14 cellular contexts compared by ENCODE assay signal in the genomic region with DNA sequence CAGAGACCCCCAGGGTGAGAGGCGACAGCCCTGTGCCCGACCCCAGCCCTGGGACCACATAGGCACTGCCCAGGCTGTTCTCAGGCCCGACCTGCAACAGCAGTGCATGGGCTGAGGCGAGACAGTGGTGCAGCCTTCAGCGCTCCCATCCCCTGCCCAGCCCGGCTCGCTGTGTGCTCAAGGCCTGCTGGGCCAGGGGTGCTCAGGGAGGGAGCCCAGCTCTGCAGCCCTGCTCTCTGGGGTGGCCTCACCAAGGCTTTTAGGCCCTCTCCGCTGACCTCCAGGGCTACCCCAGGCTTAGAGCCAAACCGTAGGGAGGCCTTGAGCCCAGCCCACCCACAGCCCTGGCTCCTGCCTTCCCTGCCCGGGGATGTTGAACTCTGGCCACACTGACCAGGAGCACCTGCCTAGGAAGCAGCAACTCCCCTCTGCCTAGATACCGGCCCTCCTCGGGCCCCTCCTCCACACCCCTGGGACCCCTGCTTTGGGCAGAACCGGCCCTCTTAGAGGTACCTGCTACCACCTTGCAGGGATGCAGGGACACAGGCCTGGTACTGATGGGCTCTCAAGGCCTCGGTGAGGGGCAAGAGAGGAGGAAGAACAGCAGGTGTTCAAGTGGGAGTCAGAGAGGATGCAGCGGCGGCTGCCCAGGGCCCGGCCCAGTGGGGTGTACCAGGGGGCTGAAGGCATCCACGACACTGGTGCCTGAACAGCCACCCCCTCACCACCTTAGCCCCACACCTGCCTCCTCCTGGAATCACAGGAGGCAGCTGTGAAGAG.
DNase-seq lines count a peak whose midpoint lies in the region; ATAC-seq and TF ChIP-seq lines count a peak whose summit lies in the region.
"Had no signal": no experiment of that assay in that cellular context is flagged by ENCODE, and none has a peak within 500 bp of the region (broad histone marks: within the 10 kb centered on the region; RNA-seq: fewer than 3 reads in every experiment).

No MANE protein-coding gene starts in this region.

- H3K27ac ChIP-seq in CD8-positive, alpha-beta T cell (ENCODE audit: low read depth, low read length): no peak overlapping the region
- H3K27ac ChIP-seq in spleen (no peak overlapping the region), transverse colon (no peak overlapping the region)

- CTCF ChIA-PET in CD8-positive, alpha-beta T cell (lab: Charles Lee): no interaction called here

- peak overlapping the region; percentile 20 for H3K27ac Mint-ChIP-seq in activated T-cell treated with anti-CD3 and anti-CD28 coated beads, Interleukin-2, amount 50 U/mL, for 24 hours
- no peak overlapping the region for H3K27ac Mint-ChIP-seq in activated T-cell treated with anti-CD3 and anti-CD28 coated beads, Interleukin-2, amount 50 U/mL, for 72 hours
- H3K27ac Mint-ChIP-seq in CD8-positive, alpha-beta T cell: peak overlapping the region; percentile 55

- ATAC-seq in activated T-cell treated with anti-CD3 and anti-CD28 coated beads, Interleukin-2, amount 50 U/mL, for 72 hours (replicated peaks in 1 of 2): no peak
- no peak for ATAC-seq in CD8-positive, alpha-beta T cell
- ATAC-seq in left lobe of liver (peak; percentile 11), GM18868 (IDR thresholded peaks at IDR 0.05; ENCODE audit: unreplicated experiment) (no peak)

- H3K4me3 ChIP-seq in CD8-positive, alpha-beta T cell (ENCODE audit: low read depth, low read length): no peak overlapping the region
- no peak overlapping the region for H3K4me3 ChIP-seq in spleen
- H3K4me3 ChIP-seq in transverse colon: no peak overlapping the region

- intact Hi-C loops in CD8-positive, alpha-beta T cell (cut with DNase I, micrococcal nuclease): no loop called here
- intact Hi-C loops in spleen (cut with DNase I; ENCODE audit: low total_unique reads): no loop called here
- intact Hi-C loops in transverse colon (cut with DNase I; ENCODE audit: low total_unique reads): no loop called here

- no peak for TF ChIP-seq POLR2A in spleen (IDR thresholded peaks at IDR 0.05)
- TF ChIP-seq POLR2A in transverse colon (IDR thresholded peaks at IDR 0.05): no peak

- no peak for TF ChIP-seq EP300 in transverse colon (IDR thresholded peaks at IDR 0.05; ENCODE audit: low read depth)

- peaks cover 7% of the 10 kb centered on the region for H3K36me3 ChIP-seq in CD8-positive, alpha-beta T cell (ENCODE audit: insufficient read depth, low read length)
- H3K36me3 ChIP-seq in spleen: peaks cover 0 to 59% (median 15%) of the 10 kb centered on the region in 6 donors
- no peaks in the 10 kb centered on the region for H3K36me3 ChIP-seq in transverse colon

- in situ Hi-C loops in transverse colon (cut with MboI; ENCODE audit: low pct_ligation_motif_present in 1 of 4, low pct_unique_long_range_greater_than_20kb in 1 of 4, low sequenced_read_pairs in 3 of 4): no loop called here

- no peak overlapping the region for H3K4me3 Mint-ChIP-seq in activated T-cell treated with anti-CD3 and anti-CD28 coated beads, Interleukin-2, amount 50 U/mL, for 24 hours
- H3K4me3 Mint-ChIP-seq in activated T-cell treated with anti-CD3 and anti-CD28 coated beads, Interleukin-2, amount 50 U/mL, for 72 hours: no peak overlapping the region
- H3K4me3 Mint-ChIP-seq in CD8-positive, alpha-beta T cell: no peak overlapping the region

- H3K36me3 Mint-ChIP-seq in activated T-cell treated with anti-CD3 and anti-CD28 coated beads, Interleukin-2, amount 50 U/mL, for 24 hours (ENCODE audit: low read depth): peaks cover 19% of the 10 kb centered on the region
- H3K36me3 Mint-ChIP-seq in activated T-cell treated with anti-CD3 and anti-CD28 coated beads, Interleukin-2, amount 50 U/mL, for 72 hours (ENCODE audit: insufficient read depth in 2 of 2): no peaks in the 10 kb centered on the region
- peaks cover 31% of the 10 kb centered on the region for H3K36me3 Mint-ChIP-seq in CD8-positive, alpha-beta T cell

- 89 to 92% (median 91%) methylated on average over 15 to 18 of the region's 18 CpGs for WGBS in spleen, 5 donors
- WGBS in transverse colon (ENCODE audit: low coverage in 1 of 2), 2 donors: 89% methylated on average over 15 of the region's 18 CpGs; no CpG with 5 or more reads in 1 of the 2 donors

- no peaks in the 10 kb centered on the region for H3K27me3 ChIP-seq in CD8-positive, alpha-beta T cell (ENCODE audit: insufficient read depth, low read length)
- H3K27me3 ChIP-seq in spleen (replicated peaks in 1 of 7): no peaks in the 10 kb centered on the region
- no peaks in the 10 kb centered on the region for H3K27me3 ChIP-seq in transverse colon

- POLR2A ChIA-PET in CD8-positive, alpha-beta T cell (lab: Charles Lee): no interaction called here

- no peak for TF ChIP-seq CTCF in CD8-positive, alpha-beta T cell (IDR thresholded peaks at IDR 0.05)
- TF ChIP-seq CTCF in spleen (IDR thresholded peaks at IDR 0.05 in 8 of 11, conservative IDR thresholded peaks at IDR 0.05 in 3 of 11) (no peak), transverse colon (IDR thresholded peaks at IDR 0.05) (no peak)

- no peaks in the 10 kb centered on the region for H3K9me3 ChIP-seq in CD8-positive, alpha-beta T cell (ENCODE audit: low read length)
- no peaks in the 10 kb centered on the region for H3K9me3 ChIP-seq in spleen
- no peaks in the 10 kb centered on the region for H3K9me3 ChIP-seq in transverse colon

- DNase-seq in activated T-cell treated with anti-CD3 and anti-CD28 coated beads, Interleukin-2, amount 50 U/mL, for 24 hours: no peak
- DNase-seq in activated T-cell treated with anti-CD3 and anti-CD28 coated beads, Interleukin-2, amount 50 U/mL, for 72 hours: no peak
- peak in 1 of 7 experiments; percentile 19 for DNase-seq in CD8-positive, alpha-beta T cell
- DNase-seq in left lobe of liver (ENCODE audit: low spot score): no peak
- peak; percentile 70 for DNase-seq in spleen
- DNase-seq in transverse colon: no peak
- DNase-seq in islet precursor cell: no peak
- DNase-seq: Calu3, DMS79, HCEC 1CT, NCI-H1694, NCI-H2107, NCI-H226 had no signal

- H3K4me1 ChIP-seq in CD8-positive, alpha-beta T cell (ENCODE audit: insufficient read depth, low read length): no peaks in the 10 kb centered on the region
- peaks cover 0 to 38% (median 0%) of the 10 kb centered on the region in 6 donors for H3K4me1 ChIP-seq in spleen
- no peaks in the 10 kb centered on the region for H3K4me1 ChIP-seq in transverse colon

- no peaks in the 10 kb centered on the region for H3K9me3 Mint-ChIP-seq in activated T-cell treated with anti-CD3 and anti-CD28 coated beads, Interleukin-2, amount 50 U/mL, for 24 hours
- no peaks in the 10 kb centered on the region for H3K9me3 Mint-ChIP-seq in activated T-cell treated with anti-CD3 and anti-CD28 coated beads, Interleukin-2, amount 50 U/mL, for 72 hours
- no peaks in the 10 kb centered on the region for H3K9me3 Mint-ChIP-seq in CD8-positive, alpha-beta T cell

- no peaks in the 10 kb centered on the region for H3K27me3 Mint-ChIP-seq in activated T-cell treated with anti-CD3 and anti-CD28 coated beads, Interleukin-2, amount 50 U/mL, for 24 hours
- H3K27me3 Mint-ChIP-seq in activated T-cell treated with anti-CD3 and anti-CD28 coated beads, Interleukin-2, amount 50 U/mL, for 72 hours (ENCODE audit: low read depth): no peaks in the 10 kb centered on the region
- no peaks in the 10 kb centered on the region for H3K27me3 Mint-ChIP-seq in CD8-positive, alpha-beta T cell (ENCODE audit: low read depth)

- H3K4me1 Mint-ChIP-seq in activated T-cell treated with anti-CD3 and anti-CD28 coated beads, Interleukin-2, amount 50 U/mL, for 24 hours (ENCODE audit: low read depth): peaks cover 3% of the 10 kb centered on the region
- H3K4me1 Mint-ChIP-seq in activated T-cell treated with anti-CD3 and anti-CD28 coated beads, Interleukin-2, amount 50 U/mL, for 72 hours (ENCODE audit: low read depth): no peaks in the 10 kb centered on the region
- peaks cover 9% of the 10 kb centered on the region for H3K4me1 Mint-ChIP-seq in CD8-positive, alpha-beta T cell (ENCODE audit: low read depth)
